ENCODE assay signal across 8 cellular contexts in genomic region chr1:28236656-28237331, GRCh38. TPM values are rescaled to one million over a fixed set of nuclear protein-coding genes. Genes with fewer than 3 reads are reported as not detected.
DNase-seq lines count a peak whose midpoint lies in the region; ATAC-seq and TF ChIP-seq lines count a peak whose summit lies in the region.

No MANE protein-coding gene starts in this region.

- H4K91ac ChIP-seq in mesenchymal stem cell (ENCODE audit: low read length) = peak overlapping the region; percentile 37

- no peak for ATAC-seq in GM18909 (IDR thresholded peaks at IDR 0.05; ENCODE audit: poor library complexity, unreplicated experiment)

- H2BK120ac ChIP-seq in mesenchymal stem cell (ENCODE audit: low read depth, low read length) = no peak overlapping the region

- H3K27ac ChIP-seq in 22Rv1 (peak overlapping the region; percentile 87), cingulate gyrus (ENCODE audit: low read depth, low read length) (peak overlapping the region; percentile 95), mesenchymal stem cell (ENCODE audit: low read length, poor library complexity, severe bottlenecking) (no peak overlapping the region)

- H3K27me3 ChIP-seq in mesenchymal stem cell (ENCODE audit: control insufficient read depth in 1 of 2, insufficient read depth in 1 of 2, low read length in 2 of 2) = no peaks in the 10 kb centered on the region

- peak overlapping the region in 1 of 2 experiments; percentile 98 for H3K14ac ChIP-seq in mesenchymal stem cell (ENCODE audit: low read length in 2 of 2)

- peaks cover 5% of the 10 kb centered on the region for H3K79me1 ChIP-seq in mesenchymal stem cell (replicated peaks; ENCODE audit: low read length, poor library complexity, severe bottlenecking)

- DNase-seq in HUDEP-2 (lab: John Stamatoyannopoulos, UW; ENCODE audit: unreplicated experiment in 76 of 76) (peak in 52 of 76 experiments; percentile 7 to 75 (median 36)), mesenchymal stem cell (no peak), NCI-H446 (lab: John Stamatoyannopoulos, UW) (no peak), mucosa of gallbladder (ENCODE audit: low spot score) (no peak), NCI-H748 treated with DMSO at 0.1 percent for 48 hours (lab: John Stamatoyannopoulos, UW) (no peak)

- H3K23ac ChIP-seq in mesenchymal stem cell (ENCODE audit: low read length in 2 of 2) = no peak overlapping the region

- no peak overlapping the region for H2BK12ac ChIP-seq in mesenchymal stem cell (ENCODE audit: low read length in 2 of 2)

- peaks cover 12% of the 10 kb centered on the region for H3K4me1 ChIP-seq in mesenchymal stem cell (ENCODE audit: control insufficient read depth, insufficient read depth, low read depth, low read length)

- H3K36me3 ChIP-seq in mesenchymal stem cell (ENCODE audit: control insufficient read depth in 1 of 2, insufficient read depth in 2 of 2, low read depth in 1 of 2, low read length in 2 of 2) = peaks cover 0 to 19% of the 10 kb centered on the region in 2 experiments

- H2AK5ac ChIP-seq in mesenchymal stem cell (ENCODE audit: low read length, severe bottlenecking) = peak overlapping the region; percentile 36

- peak overlapping the region; percentile 93 for H3K9ac ChIP-seq in mesenchymal stem cell (ENCODE audit: low read length)

- no peaks in the 10 kb centered on the region for H3K9me3 ChIP-seq in mesenchymal stem cell (ENCODE audit: control insufficient read depth, low read length)

- H3K4ac ChIP-seq in mesenchymal stem cell (ENCODE audit: low read depth in 1 of 2, low read length in 2 of 2) = peak overlapping the region in 1 of 2 experiments; percentile 84

- H2BK5ac ChIP-seq in mesenchymal stem cell (ENCODE audit: low read depth, low read length, poor library complexity, severe bottlenecking) = no peak overlapping the region

- H3K4me2 ChIP-seq in mesenchymal stem cell (ENCODE audit: low read length, poor library complexity, severe bottlenecking) = peak overlapping the region; percentile 96

- H3K4me3 ChIP-seq in mesenchymal stem cell (ENCODE audit: insufficient read depth in 1 of 2, low read depth in 1 of 2, low read length in 2 of 2) = peak overlapping the region; percentile 98 to 100

- H4K8ac ChIP-seq in mesenchymal stem cell (ENCODE audit: low read length) = peak overlapping the region; percentile 94

- 12% methylated on average over 17 of the region's 20 CpGs for WGBS in mesenchymal stem cell

- no peak overlapping the region for H2BK15ac ChIP-seq in mesenchymal stem cell (ENCODE audit: low read depth, poor library complexity, severe bottlenecking)

- peak overlapping the region; percentile 18 for H2AFZ ChIP-seq in mesenchymal stem cell (ENCODE audit: low read depth, low read length)

- H3K18ac ChIP-seq in mesenchymal stem cell (ENCODE audit: low read depth in 1 of 2, low read length in 2 of 2) = peak overlapping the region; percentile 97 to 99

- no peak for TF ChIP-seq CTCF in 22Rv1 (IDR thresholded peaks at IDR 0.05)

RNA-seq across cellular contexts. Expression of gene ATP5IF1, which starts 0.9 kb away (rescaled TPM):
- 410 TPM for polyA plus RNA-seq in mesenchymal stem cell (2013, experiment 1 of 2)
- 423 TPM for polyA plus RNA-seq in mesenchymal stem cell (2013, experiment 2 of 2)
- 208 TPM for total RNA-seq in mucosa of gallbladder

RNA-seq across cellular contexts. Expression of gene DNAJC8, which starts 4.0 kb away (rescaled TPM):
- 128 TPM for polyA plus RNA-seq in mesenchymal stem cell (2013, experiment 1 of 2)
- 125 TPM for polyA plus RNA-seq in mesenchymal stem cell (2013, experiment 2 of 2)
- total RNA-seq in mucosa of gallbladder = 61.9 TPM

RNA-seq across cellular contexts. Expression of gene SESN2, which starts 22.5 kb away (rescaled TPM):
- polyA plus RNA-seq in mesenchymal stem cell (2013, experiment 1 of 2) = 29.9 TPM
- 29.1 TPM for polyA plus RNA-seq in mesenchymal stem cell (2013, experiment 2 of 2)
- 19.6 TPM for total RNA-seq in mucosa of gallbladder

Comparison
In these comparisons a context has a peak if more than half of its experiments do, and no peak if none do; other contexts are left out.
1. DNase-seq: peak in HUDEP-2 (52 of 76); none in mesenchymal stem cell (single experiment), NCI-H446 (0 of 2), mucosa of gallbladder (single experiment) and NCI-H748 treated with DMSO at 0.1 percent for 48 hours (single experiment).